In genomic region chr16:7581175-7581574, GRCh38 we compare ENCODE assay signal across 35 cellular contexts.
"Had no signal": no experiment of that assay in that cellular context is flagged by ENCODE, and none has a peak within 500 bp of the region (broad histone marks: within the 10 kb centered on the region; RNA-seq: fewer than 3 reads in every experiment).

No MANE protein-coding gene starts in this region.

- H3K9ac ChIP-seq: KMS-11 had no signal

- H3K27ac ChIP-seq: KMS-11 had no signal

- H3K27me3 ChIP-seq: MG63 had no signal

- H3K36me3 ChIP-seq: MG63 had no signal

- DNase-seq: Karpas-422, Kasumi-1, KBM-7, KG1, MG63, MM.1S, MV-4-11, NCI-H1048, NCI-H1092, NCI-H1092 treated with DMSO at 0.1 percent for 48 hours, NCI-H1105, NCI-H1105 treated with DMSO at 0.1 percent for 48 hours, NCI-H1417, NCI-H1417 treated with DMSO at 0.1 percent for 48 hours, NCI-H1436, NCI-H1436 treated with DMSO at 0.1 percent for 48 hours, NCI-H146, NCI-H1694, NCI-H1694 treated with DMSO at 0.1 percent for 48 hours, NCI-H187, NCI-H187 treated with DMSO at 0.1 percent for 48 hours, NCI-H1930, NCI-H2029, NCI-H2029 treated with DMSO at 0.1 percent for 48 hours, NCI-H2081, NCI-H2081 treated with DMSO at 0.1 percent for 48 hours, NCI-H2107, NCI-H2171, NCI-H2171 treated with DMSO at 0.1 percent for 48 hours, NCI-H2227 treated with DMSO at 0.1 percent for 48 hours, NCI-H226, NCI-H345, NCI-H446, NCI-H446 treated with DMSO at 0.1 percent for 48 hours had no signal

- H3K9me3 ChIP-seq: MG63 had no signal

- H3K4me2 ChIP-seq: KMS-11 had no signal

- H3K4me3 ChIP-seq: MG63 had no signal
